In the genomic region with DNA sequence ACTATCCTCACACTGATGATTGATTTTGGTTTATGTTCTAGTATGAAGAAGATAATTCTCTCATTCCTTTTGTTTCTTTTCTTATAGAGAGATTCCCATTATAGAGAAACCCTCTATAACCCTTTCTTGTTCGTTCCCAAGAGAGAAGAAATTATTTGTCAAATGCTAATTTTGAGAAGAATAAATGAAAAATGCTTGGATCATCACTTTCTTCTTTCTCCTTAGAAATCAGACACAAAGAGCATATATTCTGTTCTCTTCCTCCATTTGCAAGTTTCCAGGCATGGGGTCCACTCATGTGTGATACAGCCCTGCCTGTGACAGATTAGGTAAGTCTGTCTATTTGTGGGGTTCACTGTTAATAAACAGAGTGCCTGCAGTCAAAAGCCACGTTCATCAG, we compare ENCODE assay signal across 1 cellular context.
TF ChIP-seq lines count a peak whose summit lies in the region.

No MANE protein-coding gene starts in this region.

TF ChIP-seq in GM23338, 12 proteins besides CTCF, POLR2A, EP300 and RAD21 (continued from another document):
- no peak for TF ChIP-seq NANOG (IDR thresholded peaks at IDR 0.05; ENCODE audit: borderline replicate concordance)
- TF ChIP-seq EZH2 (IDR thresholded peaks at IDR 0.05; ENCODE audit: low read depth, unreplicated experiment), result no peak
- no peak for TF ChIP-seq CREB1 (CRISPR knock-in tag; IDR thresholded peaks at IDR 0.05; ENCODE audit: low read depth)
- TF ChIP-seq STAT1 (IDR thresholded peaks at IDR 0.05; ENCODE audit: unreplicated experiment), result no peak
- no peak for TF ChIP-seq ZNF331 (CRISPR knock-in tag; IDR thresholded peaks at IDR 0.05; ENCODE audit: low read depth)
- no peak for TF ChIP-seq POLR2AphosphoS5 (IDR thresholded peaks at IDR 0.05; ENCODE audit: low read depth)
